Comparison of ENCODE assay signal across 9 cellular contexts in the genomic region with DNA sequence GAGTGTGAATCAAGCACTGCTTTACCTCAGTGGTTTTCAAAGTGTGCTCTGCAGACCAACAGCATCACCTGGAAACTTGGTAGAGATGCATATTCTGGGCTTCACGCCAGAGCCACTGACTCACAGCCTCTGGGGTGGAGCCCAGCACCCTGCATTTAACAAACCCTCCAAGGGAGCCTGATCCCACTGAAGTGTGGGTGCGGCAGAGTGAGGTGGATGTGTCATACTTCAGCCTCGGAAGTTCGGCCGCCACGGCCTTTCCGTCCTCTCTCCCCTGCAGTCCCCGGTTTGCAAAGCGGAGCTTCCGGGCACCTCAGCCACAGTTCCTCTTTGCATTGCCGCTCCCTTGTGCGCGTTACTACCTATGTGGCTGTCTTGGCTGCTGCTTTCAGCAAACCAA.
A peak's percentile ranks its signal among the peaks of the same experiment; 100 is the strongest.
DNase-seq lines count a peak whose midpoint lies in the region; ATAC-seq lines count a peak whose summit lies in the region.
"Had no signal": no experiment of that assay in that cellular context is flagged by ENCODE, and none has a peak within 500 bp of the region (broad histone marks: within the 10 kb centered on the region; RNA-seq: fewer than 3 reads in every experiment).

No MANE protein-coding gene starts in this region.

- no peak overlapping the region for H3K27ac ChIP-seq in substantia nigra (ENCODE audit: low read depth, low read length, poor library complexity, severe bottlenecking)
- H3K27ac ChIP-seq: cardiac muscle cell had no signal

- DNase-seq in NCI-H2107 treated with DMSO at 0.1 percent for 48 hours (lab: John Stamatoyannopoulos, UW; ENCODE audit: unreplicated experiment), result peak; percentile 83
- DNase-seq in activated T-cell treated with anti-CD3 and anti-CD28 coated beads for 24 hours (ENCODE audit: low read depth), result peak; percentile 11
- DNase-seq in kidney tubule cell (ENCODE audit: low spot score), result peak; percentile 98
- DNase-seq in iPS-NIHi7 (ENCODE audit: extremely low spot score), result no peak
- no peak for DNase-seq in substantia nigra (lab: John Stamatoyannopoulos, UW)
- DNase-seq in AG08395 (ENCODE audit: low spot score), result no peak

- peak; percentile 68 for ATAC-seq in GM18511 (IDR thresholded peaks at IDR 0.05; ENCODE audit: unreplicated experiment)
- no peak for ATAC-seq in HG03045 (IDR thresholded peaks at IDR 0.05; ENCODE audit: unreplicated experiment)

Comparison
In these comparisons a context has a peak if more than half of its experiments do, and no peak if none do; other contexts are left out.
1. DNase-seq: peak in NCI-H2107 treated with DMSO at 0.1 percent for 48 hours (single experiment), activated T-cell treated with anti-CD3 and anti-CD28 coated beads for 24 hours (single experiment) and kidney tubule cell (single experiment); none in iPS-NIHi7 (single experiment), substantia nigra (0 of 49) and AG08395 (single experiment).